In the genomic region with DNA sequence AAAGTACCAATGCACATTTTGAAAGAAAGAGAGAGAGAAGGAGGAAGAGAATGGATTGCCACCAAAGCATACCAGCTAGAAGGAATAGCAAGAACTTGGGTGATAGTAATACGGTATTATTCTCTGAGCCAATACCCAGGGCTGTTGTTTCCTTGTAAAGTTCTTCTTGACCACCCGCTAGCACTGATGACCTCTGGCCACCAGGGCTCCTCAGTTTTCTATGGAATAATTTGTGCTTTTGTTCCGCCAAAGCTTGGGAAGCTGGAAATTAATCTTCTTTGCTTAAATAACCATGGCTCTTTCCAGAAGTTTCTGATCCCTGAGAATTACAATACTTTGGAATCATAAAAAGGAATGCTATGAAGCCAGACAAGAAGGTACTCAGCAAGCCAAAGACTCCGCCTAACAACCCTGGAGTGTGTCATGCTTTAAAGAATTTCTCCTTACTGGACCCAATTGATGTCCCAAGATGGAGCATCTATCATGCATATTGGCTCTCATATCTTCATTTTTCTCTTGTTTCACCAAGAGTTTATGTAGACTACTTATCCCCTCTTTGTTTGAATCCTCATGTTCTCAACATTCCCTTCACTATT, we compare ENCODE assay signal across 28 cellular contexts. TPM values are rescaled to one million over a fixed set of nuclear protein-coding genes. Genes with fewer than 3 reads are reported as not detected.
DNase-seq lines count a peak whose midpoint lies in the region; ATAC-seq and TF ChIP-seq lines count a peak whose summit lies in the region.
"Had no signal": no experiment of that assay in that cellular context is flagged by ENCODE, and none has a peak within 500 bp of the region (broad histone marks: within the 10 kb centered on the region; RNA-seq: fewer than 3 reads in every experiment).

No MANE protein-coding gene starts in this region.

- peak; percentile 47 for DNase-seq in GM23338 (ENCODE audit: low spot score)
- no peak for DNase-seq in WTC11 (ENCODE audit: low spot score)
- DNase-seq in iPS-NIHi7 (ENCODE audit: extremely low spot score), result peak; percentile 25
- no peak for DNase-seq in stomach
- DNase-seq in Right ventricle myocardium inferior (ENCODE audit: missing footprints), result no peak
- DNase-seq: activated naive CD4-positive, alpha-beta T cell; activated T-cell treated with anti-CD3 and anti-CD28 coated beads, Interleukin-2, amount 50 U/mL, for 24 hours; adrenal gland; effector CD4-positive, alpha-beta T cell; foreskin melanocyte; NCI-H2171; NK-92 treated with Interleukin-12 subunit alpha and Interleukin-12 subunit beta, amount 100 ng/mL, for 24 hours; PC-9; psoas muscle; small intestine; stimulated activated CD4-positive, alpha-beta T cell treated with anti-CD3 and anti-CD28 coated beads, Interleukin-1b, Interleukin-23, amount 100 ng/mL, for 48 hours; T-helper 1 cell had no signal

- no peaks in the 10 kb centered on the region for H3K79me2 ChIP-seq in GM23338 (replicated peaks; ENCODE audit: insufficient read depth)

- H3K27ac ChIP-seq in GM23338 (ENCODE audit: low read depth) (no peak overlapping the region), stomach (peak overlapping the region in 3 of 5 donors; percentile 15 to 47 (median 47))
- H3K27ac ChIP-seq: PC-9, psoas muscle had no signal

- H3K9me3 Mint-ChIP-seq in GM23338 (no peaks in the 10 kb centered on the region; the same call in 2 of the 3 replicates), WTC11 (peaks cover 12% of the 10 kb centered on the region)
- H3K9me3 Mint-ChIP-seq: activated T-cell treated with anti-CD3 and anti-CD28 coated beads, Interleukin-2, amount 50 U/mL, for 24 hours had no signal

- CTCF ChIA-PET in WTC11 (lab: Charles Lee), result interaction anchor here (0.8 to 1.9 kb wide), 5 partner anchors 57 to 465 kb away, joined by 3 to 8 read pairs (median 3); no protein-coding TSS in a partner anchor

- H3K4me1 Mint-ChIP-seq in GM23338 (peaks cover 8% of the 10 kb centered on the region), WTC11 (peaks cover 15% of the 10 kb centered on the region)

- H3K9me3 ChIP-seq in stomach, result no peaks in the 10 kb centered on the region
- H3K9me3 ChIP-seq: adrenal gland, breast epithelium, psoas muscle had no signal

- H4K20me1 ChIP-seq in GM23338 (replicated peaks; ENCODE audit: insufficient read depth), result no peaks in the 10 kb centered on the region

- no peak for TF ChIP-seq EP300 in stomach (IDR thresholded peaks at IDR 0.05)

- no peaks in the 10 kb centered on the region for H3K9me2 ChIP-seq in GM23338 (ENCODE audit: insufficient read depth)

- H3K27me3 Mint-ChIP-seq in GM23338 (ENCODE audit: insufficient read depth, low read depth, poor library complexity) (no peaks in the 10 kb centered on the region), WTC11 (ENCODE audit: low read depth) (no peaks in the 10 kb centered on the region)

- no peaks in the 10 kb centered on the region for H3F3A ChIP-seq in GM23338 (replicated peaks; ENCODE audit: low read depth)

- H3K27ac Mint-ChIP-seq in GM23338 (no peak overlapping the region), WTC11 (no peak overlapping the region)
- H3K27ac Mint-ChIP-seq: activated T-cell treated with anti-CD3 and anti-CD28 coated beads, Interleukin-2, amount 50 U/mL, for 24 hours had no signal

- H3K4me2 ChIP-seq in GM23338, result no peak overlapping the region
- H3K4me2 ChIP-seq: PC-9 had no signal

- H3K4me3 Mint-ChIP-seq in GM23338 (no peak overlapping the region), WTC11 (no peak overlapping the region)
- H3K4me3 Mint-ChIP-seq: activated T-cell treated with anti-CD3 and anti-CD28 coated beads, Interleukin-2, amount 50 U/mL, for 24 hours had no signal

- 73 to 88% (median 78%) methylated on average over 4 of the region's 4 CpGs for WGBS in stomach, 5 donors

- H3K36me3 ChIP-seq in GM23338 (ENCODE audit: insufficient read depth) (no peaks in the 10 kb centered on the region), stomach (no peaks in the 10 kb centered on the region)
- H3K36me3 ChIP-seq: adrenal gland, breast epithelium had no signal

- H3K36me3 Mint-ChIP-seq in GM23338 (ENCODE audit: low read depth) (peaks cover 3% of the 10 kb centered on the region; the same call in 1 of the 3 replicates), WTC11 (peaks cover 5% of the 10 kb centered on the region)

- ATAC-seq in GM23338, result peak; percentile 60
- peak; percentile 72; the same call in 1 of the 2 replicates for ATAC-seq in WTC11
- ATAC-seq in HG02678 (IDR thresholded peaks at IDR 0.05; ENCODE audit: unreplicated experiment), result no peak
- ATAC-seq in HG03457 (IDR thresholded peaks at IDR 0.05; ENCODE audit: unreplicated experiment), result no peak
- ATAC-seq in Right ventricle myocardium inferior, result no peak
- no peak for ATAC-seq in GM19328 (IDR thresholded peaks at IDR 0.05; ENCODE audit: unreplicated experiment)

- TF ChIP-seq CTCF in GM23338 (conservative IDR thresholded peaks at IDR 0.05; ENCODE audit: low read depth in 2 of 2) (peak; percentile 36 to 41), WTC11 (IDR thresholded peaks at IDR 0.05) (no peak), stomach (IDR thresholded peaks at IDR 0.05) (no peak)

- intact Hi-C loops in stomach (cut with DNase I; ENCODE audit: low total_unique reads), result no loop called here
- intact Hi-C loops in Right ventricle myocardium inferior (cut with DNase I), result loop anchor here (1.0 kb wide), 1 partner anchor 662 kb away; no protein-coding TSS in a partner anchor

- no peak for TF ChIP-seq POLR2A in stomach (IDR thresholded peaks at IDR 0.05)

- no peaks in the 10 kb centered on the region for H3K27me3 ChIP-seq in GM23338 (ENCODE audit: insufficient read depth)
- H3K27me3 ChIP-seq in stomach, result no peaks in the 10 kb centered on the region
- H3K27me3 ChIP-seq: adrenal gland, breast epithelium had no signal

- H2AFZ ChIP-seq in GM23338, result no peak overlapping the region
- H2AFZ ChIP-seq: PC-9 had no signal

- H3K4me3 ChIP-seq in GM23338 (no peak overlapping the region), stomach (no peak overlapping the region)
- H3K4me3 ChIP-seq: adrenal gland, GM12878, lung, PC-9, psoas muscle had no signal

- H3K4me1 ChIP-seq in GM23338 (ENCODE audit: insufficient read depth) (no peaks in the 10 kb centered on the region), stomach (peaks cover 0 to 14% (median 6%) of the 10 kb centered on the region in 4 donors)
- H3K4me1 ChIP-seq: breast epithelium, psoas muscle had no signal

- POLR2A ChIA-PET in WTC11 (lab: Charles Lee), result no interaction called here

TF ChIP-seq in GM23338, 12 proteins besides CTCF, POLR2A, EP300 and RAD21 (continues in another document):
- TF ChIP-seq, protein P1, sequence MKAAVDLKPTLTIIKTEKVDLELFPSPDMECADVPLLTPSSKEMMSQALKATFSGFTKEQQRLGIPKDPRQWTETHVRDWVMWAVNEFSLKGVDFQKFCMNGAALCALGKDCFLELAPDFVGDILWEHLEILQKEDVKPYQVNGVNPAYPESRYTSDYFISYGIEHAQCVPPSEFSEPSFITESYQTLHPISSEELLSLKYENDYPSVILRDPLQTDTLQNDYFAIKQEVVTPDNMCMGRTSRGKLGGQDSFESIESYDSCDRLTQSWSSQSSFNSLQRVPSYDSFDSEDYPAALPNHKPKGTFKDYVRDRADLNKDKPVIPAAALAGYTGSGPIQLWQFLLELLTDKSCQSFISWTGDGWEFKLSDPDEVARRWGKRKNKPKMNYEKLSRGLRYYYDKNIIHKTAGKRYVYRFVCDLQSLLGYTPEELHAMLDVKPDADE (IDR thresholded peaks at IDR 0.05), result no peak

TF ChIP-seq in WTC11, 78 proteins besides CTCF, POLR2A, EP300 and RAD21 (continues in another document):
- TF ChIP-seq ELF4 (CRISPR knock-in tag; IDR thresholded peaks at IDR 0.05; ENCODE audit: low read depth) (no peak), RELA (CRISPR knock-in tag; IDR thresholded peaks at IDR 0.05; ENCODE audit: borderline replicate concordance) (no peak), ZNF317 (CRISPR knock-in tag; IDR thresholded peaks at IDR 0.05; ENCODE audit: borderline replicate concordance, low read depth) (no peak), CREB1 (CRISPR knock-in tag; IDR thresholded peaks at IDR 0.05) (no peak), ZNF232 (CRISPR knock-in tag; IDR thresholded peaks at IDR 0.05) (no peak), NR2C2 (CRISPR knock-in tag; IDR thresholded peaks at IDR 0.05) (no peak)
- TF ChIP-seq, protein P2, sequence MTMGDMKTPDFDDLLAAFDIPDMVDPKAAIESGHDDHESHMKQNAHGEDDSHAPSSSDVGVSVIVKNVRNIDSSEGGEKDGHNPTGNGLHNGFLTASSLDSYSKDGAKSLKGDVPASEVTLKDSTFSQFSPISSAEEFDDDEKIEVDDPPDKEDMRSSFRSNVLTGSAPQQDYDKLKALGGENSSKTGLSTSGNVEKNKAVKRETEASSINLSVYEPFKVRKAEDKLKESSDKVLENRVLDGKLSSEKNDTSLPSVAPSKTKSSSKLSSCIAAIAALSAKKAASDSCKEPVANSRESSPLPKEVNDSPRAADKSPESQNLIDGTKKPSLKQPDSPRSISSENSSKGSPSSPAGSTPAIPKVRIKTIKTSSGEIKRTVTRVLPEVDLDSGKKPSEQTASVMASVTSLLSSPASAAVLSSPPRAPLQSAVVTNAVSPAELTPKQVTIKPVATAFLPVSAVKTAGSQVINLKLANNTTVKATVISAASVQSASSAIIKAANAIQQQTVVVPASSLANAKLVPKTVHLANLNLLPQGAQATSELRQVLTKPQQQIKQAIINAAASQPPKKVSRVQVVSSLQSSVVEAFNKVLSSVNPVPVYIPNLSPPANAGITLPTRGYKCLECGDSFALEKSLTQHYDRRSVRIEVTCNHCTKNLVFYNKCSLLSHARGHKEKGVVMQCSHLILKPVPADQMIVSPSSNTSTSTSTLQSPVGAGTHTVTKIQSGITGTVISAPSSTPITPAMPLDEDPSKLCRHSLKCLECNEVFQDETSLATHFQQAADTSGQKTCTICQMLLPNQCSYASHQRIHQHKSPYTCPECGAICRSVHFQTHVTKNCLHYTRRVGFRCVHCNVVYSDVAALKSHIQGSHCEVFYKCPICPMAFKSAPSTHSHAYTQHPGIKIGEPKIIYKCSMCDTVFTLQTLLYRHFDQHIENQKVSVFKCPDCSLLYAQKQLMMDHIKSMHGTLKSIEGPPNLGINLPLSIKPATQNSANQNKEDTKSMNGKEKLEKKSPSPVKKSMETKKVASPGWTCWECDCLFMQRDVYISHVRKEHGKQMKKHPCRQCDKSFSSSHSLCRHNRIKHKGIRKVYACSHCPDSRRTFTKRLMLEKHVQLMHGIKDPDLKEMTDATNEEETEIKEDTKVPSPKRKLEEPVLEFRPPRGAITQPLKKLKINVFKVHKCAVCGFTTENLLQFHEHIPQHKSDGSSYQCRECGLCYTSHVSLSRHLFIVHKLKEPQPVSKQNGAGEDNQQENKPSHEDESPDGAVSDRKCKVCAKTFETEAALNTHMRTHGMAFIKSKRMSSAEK (CRISPR knock-in tag; IDR thresholded peaks at IDR 0.05; ENCODE audit: borderline replicate concordance), result no peak

RNA-seq across cellular contexts. Expression of a gene that starts 29.8 kb away (rescaled TPM):
- not detected in 2 replicates for total RNA-seq in GM23338 (2014; rRNA removed; shearing (Covaris generic))
- polyA plus RNA-seq in GM23338 (2016; fragmentation: Nextera tagmentation; extraction: Ambion mirVana) (not detected in 2 replicates), stomach (not detected)
- total RNA-seq in WTC11 (2021) (not detected in 3 replicates), stomach (not detected), Right ventricle myocardium inferior (not detected)
- total RNA-seq: adrenal gland, epithelial cell of proximal tubule, GM12878, lung, PC-9, subcutaneous adipose tissue, urinary bladder had no signal
- polyA plus RNA-seq: adrenal gland, BJ, keratinocyte, lung, small intestine, urinary bladder had no signal

Comparison
In these comparisons a context has a peak if more than half of its experiments do, and no peak if none do; other contexts are left out.
1. ATAC-seq: peak in GM23338 (single experiment) and WTC11 (single experiment); none in HG02678 (single experiment), HG03457 (single experiment), Right ventricle myocardium inferior (single experiment) and GM19328 (single experiment).
2. DNase-seq: peak in GM23338 (single experiment) and iPS-NIHi7 (single experiment); none in WTC11 (single experiment), stomach (single experiment) and Right ventricle myocardium inferior (single experiment).
3. CTCF ChIP-seq: peak in GM23338 (2 of 2); none in WTC11 (single experiment) and stomach (0 of 7).